ENCODE assay signal across 7 cellular contexts in genomic region chr6:26422329-26422728, GRCh38. TPM values are rescaled to one million over a fixed set of nuclear protein-coding genes. Genes with fewer than 3 reads are reported as not detected.
DNase-seq lines count a peak whose midpoint lies in the region; ATAC-seq, FAIRE-seq and TF ChIP-seq lines count a peak whose summit lies in the region.
"Had no signal": no experiment of that assay in that cellular context is flagged by ENCODE, and none has a peak within 500 bp of the region (broad histone marks: within the 10 kb centered on the region; RNA-seq: fewer than 3 reads in every experiment).

No MANE protein-coding gene starts in this region.

- TF ChIP-seq CTCF in A549 (IDR thresholded peaks at IDR 0.05) (no peak), LNCaP clone FGC (IDR thresholded peaks at IDR 0.05; ENCODE audit: control insufficient read depth, extremely low read depth, insufficient read depth) (no peak)

- H3K9ac ChIP-seq in iPS-15b (ENCODE audit: low read depth, low read length): no peak overlapping the region

- TF ChIP-seq POLR2A in A549 (IDR thresholded peaks at IDR 0.05; ENCODE audit: low read length): no peak

- TF ChIP-seq RAD21 in A549 (conservative IDR thresholded peaks at IDR 0.05 in 1 of 2, IDR thresholded peaks at IDR 0.05 in 1 of 2): no peak

- peak overlapping the region in 1 of 2 experiments; percentile 96; a peak in 1 of 6 replicates for H3K27ac ChIP-seq in A549

- 96% methylated on average over 3 of the region's 3 CpGs for WGBS in A549 (ENCODE audit: missing lambda C conversion rate)

- POLR2A ChIA-PET in A549 (lab: Yijun Ruan, JAX): no interaction called here

- DNase-seq in A549 (ENCODE audit: low read depth in 1 of 2, low spot score in 1 of 2) (no peak), LNCaP clone FGC (ENCODE audit: low read depth) (no peak), putamen (ENCODE audit: low spot score) (no peak)
- DNase-seq: NCI-H1105 had no signal

- TF ChIP-seq EP300 in A549 (IDR thresholded peaks at IDR 0.05): no peak

- H3K4me1 ChIP-seq in A549: peaks cover 10% of the 10 kb centered on the region; the same call in 2 of the 3 replicates
- peaks cover 4% of the 10 kb centered on the region for H3K4me1 ChIP-seq in iPS-15b (ENCODE audit: control insufficient read depth, insufficient read depth, low read length)

- no peaks in the 10 kb centered on the region for H3K27me3 ChIP-seq in iPS-15b (ENCODE audit: control insufficient read depth, insufficient read depth, low read length)

- peak overlapping the region; percentile 66 for H3K4me2 ChIP-seq in A549

- FAIRE-seq in A549 (lab: Jason Lieb, UNC): no peak

- CTCF ChIA-PET in A549 (lab: Yijun Ruan, JAX): interaction anchor here (0.9 kb wide), 1 partner anchor 80 kb away, joined by 4 read pairs; no protein-coding TSS in a partner anchor

- H3K9me3 ChIP-seq in A549 (peaks cover 11% of the 10 kb centered on the region; the same call in 1 of the 3 replicates), iPS-15b (ENCODE audit: control insufficient read depth, insufficient read depth, low read length) (no peaks in the 10 kb centered on the region)

- no peak for ATAC-seq in A549
- ATAC-seq in GM21737 (IDR thresholded peaks at IDR 0.05; ENCODE audit: unreplicated experiment): no peak
- ATAC-seq in HG03095 (IDR thresholded peaks at IDR 0.05; ENCODE audit: unreplicated experiment): no peak

- peaks cover 6% of the 10 kb centered on the region for H3K36me3 ChIP-seq in iPS-15b (ENCODE audit: control insufficient read depth, insufficient read depth, low read length)

- H3K4me3 ChIP-seq in A549 (peak overlapping the region; percentile 56; the same call in 2 of the 3 replicates), LNCaP clone FGC (ENCODE audit: low read depth, low read length) (peak overlapping the region; percentile 77), iPS-15b (ENCODE audit: low read depth, low read length) (peak overlapping the region; percentile 72)

TF ChIP-seq in A549, 52 proteins besides CTCF, POLR2A, EP300 and RAD21:
- TF ChIP-seq MAFK (IDR thresholded peaks at IDR 0.05; ENCODE audit: partially characterized antibody): peak; percentile 41
- no peak for TF ChIP-seq RNF2 (IDR thresholded peaks at IDR 0.05; ENCODE audit: borderline replicate concordance, low read depth)
- TF ChIP-seq PBX3 (IDR thresholded peaks at IDR 0.05): no peak

RNA-seq across cellular contexts. Expression of gene BTN3A3, which starts 18.0 kb away (rescaled TPM):
- polyA plus RNA-seq in A549 (2011; rRNA removed) (2.7 and 3.9 TPM in 2 replicates), A549 (2017; fragmentation: RNase III; extraction: RNeasy Plus Mini Kit Qiagen cat#74134 plus additional on column Dnase treatment) (1.5 to 1.9 TPM (median 1.6 TPM) in 3 replicates)
- polyA plus RNA-seq in A549 (2012; cell fraction: cytosol; rRNA removed): 0.59 and 0.71 TPM in 2 replicates
- polyA plus RNA-seq in A549 (2012; cell fraction: nucleus; rRNA removed): 2.4 TPM in 2 replicates
- 2.1 and 4.1 TPM in 2 replicates for polyA minus RNA-seq in A549 (2011; rRNA and poly(A)+ RNA removed)

RNA-seq across cellular contexts. Expression of gene BTN3A1, which starts 20.3 kb away (rescaled TPM):
- polyA plus RNA-seq in A549 (2011; rRNA removed) (8.1 and 13.6 TPM in 2 replicates), A549 (2017; fragmentation: RNase III; extraction: RNeasy Plus Mini Kit Qiagen cat#74134 plus additional on column Dnase treatment) (3.8 to 5.5 TPM (median 4.0 TPM) in 3 replicates)
- 2.5 and 3.1 TPM in 2 replicates for polyA plus RNA-seq in A549 (2012; cell fraction: cytosol; rRNA removed)
- polyA plus RNA-seq in A549 (2012; cell fraction: nucleus; rRNA removed): 6.4 and 7.3 TPM in 2 replicates
- polyA minus RNA-seq in A549 (2011; rRNA and poly(A)+ RNA removed): 12.6 and 15.8 TPM in 2 replicates

RNA-seq across cellular contexts. Expression of gene BTN2A1, which starts 35.4 kb away (rescaled TPM):
- polyA plus RNA-seq in A549 (2011; rRNA removed): 20.7 and 21.8 TPM in 2 replicates
- polyA plus RNA-seq in A549 (2012; cell fraction: cytosol; rRNA removed): 13.4 and 14.2 TPM in 2 replicates
- polyA plus RNA-seq in A549 (2012; cell fraction: nucleus; rRNA removed): 23.8 and 26.1 TPM in 2 replicates
- 19.2 to 20.3 TPM (median 19.3 TPM) in 3 replicates for polyA plus RNA-seq in A549 (2017; fragmentation: RNase III; extraction: RNeasy Plus Mini Kit Qiagen cat#74134 plus additional on column Dnase treatment)
- polyA minus RNA-seq in A549 (2011; rRNA and poly(A)+ RNA removed): 15.0 and 16.7 TPM in 2 replicates

RNA-seq across cellular contexts. Expression of gene BTN2A2, which starts 39.4 kb away (rescaled TPM):
- 6.5 and 7.0 TPM in 2 replicates for polyA plus RNA-seq in A549 (2011; rRNA removed)
- 4.2 and 5.2 TPM in 2 replicates for polyA plus RNA-seq in A549 (2012; cell fraction: cytosol; rRNA removed)
- 11.0 and 17.8 TPM in 2 replicates for polyA plus RNA-seq in A549 (2012; cell fraction: nucleus; rRNA removed)
- polyA plus RNA-seq in A549 (2017; fragmentation: RNase III; extraction: RNeasy Plus Mini Kit Qiagen cat#74134 plus additional on column Dnase treatment): 6.7 to 9.5 TPM (median 7.5 TPM) in 3 replicates
- 12.2 and 13.0 TPM in 2 replicates for polyA minus RNA-seq in A549 (2011; rRNA and poly(A)+ RNA removed)

RNA-seq across cellular contexts. Expression of gene BTN3A2, which starts 57.3 kb away (rescaled TPM):
- polyA plus RNA-seq in A549 (2011; rRNA removed) (13.4 and 13.5 TPM in 2 replicates), A549 (2017; fragmentation: RNase III; extraction: RNeasy Plus Mini Kit Qiagen cat#74134 plus additional on column Dnase treatment) (4.2 to 5.1 TPM (median 4.8 TPM) in 3 replicates)
- 4.3 and 5.5 TPM in 2 replicates for polyA plus RNA-seq in A549 (2012; cell fraction: cytosol; rRNA removed)
- polyA plus RNA-seq in A549 (2012; cell fraction: nucleus; rRNA removed): 3.3 and 4.1 TPM in 2 replicates
- polyA minus RNA-seq in A549 (2011; rRNA and poly(A)+ RNA removed): 4.9 and 11.7 TPM in 2 replicates
